8 cellular contexts compared by ENCODE assay signal in the genomic region with DNA sequence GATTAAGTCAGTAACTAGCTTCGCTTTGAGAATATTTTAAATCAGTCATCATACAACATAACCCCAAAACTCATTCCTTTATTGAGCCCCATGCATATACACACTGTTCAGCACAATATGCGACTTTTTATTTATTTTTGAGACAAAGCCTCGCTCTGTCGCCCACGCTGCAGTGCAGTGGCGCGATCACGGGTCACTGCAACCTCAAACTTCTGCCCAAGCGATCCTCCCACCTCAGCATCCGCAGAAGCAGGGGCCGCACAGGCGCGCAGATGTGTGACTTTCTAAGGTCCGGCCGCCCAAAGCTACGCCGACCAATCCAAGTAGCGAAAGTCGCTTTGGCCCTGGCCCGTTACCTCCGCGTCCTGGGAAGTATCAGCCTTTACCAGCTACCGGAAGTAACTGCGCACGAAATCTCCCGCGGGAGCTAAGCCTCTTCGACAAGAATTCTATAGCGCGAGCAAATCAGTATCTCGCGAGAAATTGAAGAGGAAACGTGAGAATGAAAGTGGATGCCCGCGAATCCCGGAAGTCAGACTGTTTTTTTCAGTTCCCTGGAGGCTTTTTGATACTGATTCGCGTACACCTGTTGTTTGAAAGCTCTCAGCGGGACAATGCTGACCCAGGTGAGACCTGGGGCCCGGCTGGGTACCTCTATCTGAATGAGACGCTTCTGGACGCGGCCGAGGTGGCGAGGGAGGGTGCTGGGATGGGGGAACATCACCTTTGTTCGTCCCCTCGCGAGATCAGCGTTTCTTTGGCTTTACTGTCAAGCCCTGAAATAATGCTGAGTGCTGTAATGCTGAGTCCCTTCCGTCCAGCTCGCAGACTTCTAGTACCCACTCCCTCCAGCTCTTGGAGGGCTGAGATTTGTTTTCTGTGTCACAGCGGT. TPM values are rescaled to one million over a fixed set of nuclear protein-coding genes. Genes with fewer than 3 reads are reported as not detected.
DNase-seq lines count a peak whose midpoint lies in the region; ATAC-seq and TF ChIP-seq lines count a peak whose summit lies in the region.

Gene DHFR2, minus strand, starts transcription at position 404 of the 892 bp plus-strand sequence. CDS start 1,405 bp downstream, outside the sequence.
Gene NSUN3, plus strand, starts transcription at position 549 of the 892 bp plus-strand sequence. Its CDS starts 66 bp downstream, at position 615.

- H2BK12ac ChIP-seq in H9 (ENCODE audit: insufficient read length, low read depth, low read length): no peak within 1 kb of the TSS

- H3K27me3 Mint-ChIP-seq in H9 (ENCODE audit: low read depth): no peaks in the 10 kb centered on the region
- no peaks in the 10 kb centered on the region for H3K27me3 Mint-ChIP-seq in natural killer cell treated with Interleukin-12 subunit alpha and Interleukin-12 subunit beta and Interleukin-15 and Interleukin-18, amount 100 ng/mL, for 72 hours

- no peaks in the 10 kb centered on the region for H4K20me1 ChIP-seq in H9 (ENCODE audit: control insufficient read depth, insufficient read depth, insufficient read length)

- H3K4ac ChIP-seq in H9 (ENCODE audit: low read depth, low read length): no peak within 1 kb of the TSS; the same call in 1 of the 2 replicates

- H3K9me3 ChIP-seq in ES-I3 (ENCODE audit: control insufficient read depth, insufficient read depth, low read length) (no peaks in the 10 kb centered on the region), H9 (ENCODE audit: control insufficient read depth, low read depth, low read length) (no peaks in the 10 kb centered on the region)

- H3K9me3 Mint-ChIP-seq in H9: peaks cover 0 to 2% of the 10 kb centered on the region in 2 experiments; a peak in 1 of 5 replicates
- H3K9me3 Mint-ChIP-seq in natural killer cell treated with Interleukin-12 subunit alpha and Interleukin-12 subunit beta and Interleukin-15 and Interleukin-18, amount 100 ng/mL, for 72 hours: no peaks in the 10 kb centered on the region

- H3K4me3 Mint-ChIP-seq in H9: peak within 1 kb of the TSS; percentile 96 to 98
- peak within 1 kb of the TSS; percentile 98 for H3K4me3 Mint-ChIP-seq in natural killer cell treated with Interleukin-12 subunit alpha and Interleukin-12 subunit beta and Interleukin-15 and Interleukin-18, amount 100 ng/mL, for 72 hours

- H2AFZ ChIP-seq in H9 (ENCODE audit: low read length): peak within 1 kb of the TSS; percentile 90

- H3K36me3 Mint-ChIP-seq in H9 (ENCODE audit: insufficient read depth in 1 of 3, low read depth in 3 of 3): peaks cover 8 to 15% (median 9%) of the 10 kb centered on the region in 3 experiments; a peak in 6 of 7 replicates
- peaks cover 17% of the 10 kb centered on the region for H3K36me3 Mint-ChIP-seq in natural killer cell treated with Interleukin-12 subunit alpha and Interleukin-12 subunit beta and Interleukin-15 and Interleukin-18, amount 100 ng/mL, for 72 hours

- DNase-seq in H9 (peak; percentile 96), M059J (ENCODE audit: low read depth) (peak; percentile 99), fibroblast of the aortic adventitia (ENCODE audit: low read depth) (peak; percentile 99)
- peak; percentile 71 for DNase-seq in activated effector memory CD4-positive, alpha-beta T cell treated with Interleukin-2 at 50 U/mL for 16 hours
- DNase-seq in natural killer cell treated with Interleukin-12 subunit alpha and Interleukin-12 subunit beta and Interleukin-15 and Interleukin-18, amount 100 ng/mL, for 72 hours (ENCODE audit: low spot score): peak; percentile 94
- peak; percentile 75 for DNase-seq in stimulated activated naive CD4-positive, alpha-beta T cell treated with Interleukin-2 at 50 U/mL for 16 hours (lab: John Stamatoyannopoulos, UW)

- no peak within 1 kb of the TSS for H3K56ac ChIP-seq in H9 (ENCODE audit: insufficient read length, low read depth, low read length)

- H3K9ac ChIP-seq in ES-I3 (ENCODE audit: low read depth, low read length): peak within 1 kb of the TSS; percentile 98
- H3K9ac ChIP-seq in H9 (ENCODE audit: extremely low read depth, insufficient read length, low read length): peak within 1 kb of the TSS; percentile 89

- H2BK5ac ChIP-seq in H9 (ENCODE audit: insufficient read length, low read length): no peak within 1 kb of the TSS

- H3K23me2 ChIP-seq in H9 (ENCODE audit: insufficient read length, low read depth, low read length, poor library complexity, severe bottlenecking): peaks cover 8% of the 10 kb centered on the region

- H2BK120ac ChIP-seq in H9 (ENCODE audit: low read depth, low read length, poor library complexity, severe bottlenecking): no peak within 1 kb of the TSS

- no peak within 1 kb of the TSS for H4K8ac ChIP-seq in H9 (replicated peaks; ENCODE audit: insufficient read length, low read depth, low read length)

- peaks cover 4% of the 10 kb centered on the region for H3K79me1 ChIP-seq in H9 (ENCODE audit: insufficient read depth, low read depth, low read length, poor library complexity, severe bottlenecking)

- no peak within 1 kb of the TSS for H2BK15ac ChIP-seq in H9 (ENCODE audit: low read depth, low read length)

- H3K14ac ChIP-seq in H9 (ENCODE audit: insufficient read depth, low read length): peak within 1 kb of the TSS; percentile 99

- peak within 1 kb of the TSS; percentile 97 for H3T11ph ChIP-seq in H9 (ENCODE audit: low read length)

- TF ChIP-seq CTCF in H9 (conservative IDR thresholded peaks at IDR 0.05) (no peak), fibroblast of the aortic adventitia (IDR thresholded peaks at IDR 0.05; ENCODE audit: insufficient read depth, low read length) (no peak)

- H3K4me1 Mint-ChIP-seq in H9: peaks cover 5 to 8% of the 10 kb centered on the region in 2 experiments
- H3K4me1 Mint-ChIP-seq in natural killer cell treated with Interleukin-12 subunit alpha and Interleukin-12 subunit beta and Interleukin-15 and Interleukin-18, amount 100 ng/mL, for 72 hours (ENCODE audit: low read depth in 2 of 2): peaks cover 36 to 55% of the 10 kb centered on the region in 2 donors

- H3K18ac ChIP-seq in H9 (ENCODE audit: insufficient read length, low read depth, low read length): peak within 1 kb of the TSS; percentile 93

- H3K27me3 ChIP-seq in H9 (ENCODE audit: insufficient read depth, low read length): no peaks in the 10 kb centered on the region

- H4K91ac ChIP-seq in H9 (ENCODE audit: insufficient read length, low read depth, low read length): no peak within 1 kb of the TSS

- H3K23ac ChIP-seq in H9 (ENCODE audit: insufficient read length, low read depth, low read length): no peak within 1 kb of the TSS

- no peak within 1 kb of the TSS for H2AK5ac ChIP-seq in H9 (ENCODE audit: insufficient read length, low read length)

- H3K36me3 ChIP-seq in ES-I3 (ENCODE audit: insufficient read depth, low read length): no peaks in the 10 kb centered on the region; the same call in 1 of the 2 replicates

- H4K5ac ChIP-seq in H9 (ENCODE audit: insufficient read length, low read depth, low read length): no peak within 1 kb of the TSS

- H3K4me1 ChIP-seq in ES-I3 (ENCODE audit: insufficient read depth, low read length) (no peaks in the 10 kb centered on the region; the same call in 1 of the 2 replicates), H9 (ENCODE audit: insufficient read depth, low read length) (no peaks in the 10 kb centered on the region; the same call in none of the 2 replicates)

- no peak within 1 kb of the TSS for H2BK20ac ChIP-seq in H9 (ENCODE audit: low read depth, low read length, poor library complexity, severe bottlenecking)

- peak within 1 kb of the TSS; percentile 73 for H3K4me2 ChIP-seq in H9 (ENCODE audit: insufficient read depth, insufficient read length, low read length)

- ATAC-seq in natural killer cell treated with Interleukin-12 subunit alpha and Interleukin-12 subunit beta and Interleukin-15 and Interleukin-18, amount 100 ng/mL, for 72 hours: peak; percentile 94 to 96

- peak; percentile 90 for TF ChIP-seq POLR2A in Raji (IDR thresholded peaks at IDR 0.05; ENCODE audit: insufficient read depth, low read depth, low read length)

- peak within 1 kb of the TSS; percentile 99 to 100 (median 100) for H3K27ac Mint-ChIP-seq in H9
- H3K27ac Mint-ChIP-seq in natural killer cell treated with Interleukin-12 subunit alpha and Interleukin-12 subunit beta and Interleukin-15 and Interleukin-18, amount 100 ng/mL, for 72 hours: peak within 1 kb of the TSS; percentile 98 to 100

- no CpG with 5 or more reads among the region's 52 CpGs for WGBS in H9 (ENCODE audit: extremely low coverage, insufficient read length, low lambda C conversion rate)

- H3K4me3 ChIP-seq in fibroblast of the aortic adventitia (ENCODE audit: low read depth, low read length): peak within 1 kb of the TSS; percentile 84

- H3K79me2 ChIP-seq in H9 (ENCODE audit: insufficient read depth, low read length): no peaks in the 10 kb centered on the region; the same call in 1 of the 2 replicates

- H3K27ac ChIP-seq in H9 (ENCODE audit: insufficient read length, low read depth, low read length): peak within 1 kb of the TSS; percentile 72

RNA-seq across cellular contexts. Expression of gene DHFR2, which starts in this region (rescaled TPM):
- total RNA-seq in H9 (2021): 1.6 and 1.7 TPM in 2 replicates
- 1.9 and 3.2 TPM in 2 replicates for total RNA-seq in M059J (2014; rRNA removed; shearing (Covaris generic))
- 3.7 and 6.9 TPM in 2 replicates for total RNA-seq in fibroblast of the aortic adventitia (ENCODE audit: low replicate concordance)
- total RNA-seq in natural killer cell treated with Interleukin-12 subunit alpha and Interleukin-12 subunit beta and Interleukin-15 and Interleukin-18, amount 100 ng/mL, for 72 hours: 1 to 10 TPM; 4.7 to 5.0 TPM

RNA-seq across cellular contexts. Expression of gene NSUN3, which starts in this region (rescaled TPM):
- total RNA-seq in H9 (2021) (7.4 and 9.4 TPM in 2 replicates), fibroblast of the aortic adventitia (ENCODE audit: low replicate concordance) (16.4 and 17.8 TPM in 2 replicates)
- total RNA-seq in M059J (2014; rRNA removed; shearing (Covaris generic)): 15.1 and 20.6 TPM in 2 replicates
- 10 to 100 TPM; 20.4 to 22.3 TPM for total RNA-seq in natural killer cell treated with Interleukin-12 subunit alpha and Interleukin-12 subunit beta and Interleukin-15 and Interleukin-18, amount 100 ng/mL, for 72 hours

Comparison
In these comparisons a context has a peak if more than half of its experiments do, and no peak if none do; other contexts are left out.
1. Peak in every context shown above with its lines: DNase-seq, ATAC-seq, H3K4me3 ChIP-seq and H3K27ac ChIP-seq.